In genomic region chr11:111524056-111524455, GRCh38 we compare ENCODE assay signal across 25 cellular contexts. TPM values are rescaled to one million over a fixed set of nuclear protein-coding genes. Genes with fewer than 3 reads are reported as not detected.
DNase-seq lines count a peak whose midpoint lies in the region; ATAC-seq, FAIRE-seq and TF ChIP-seq lines count a peak whose summit lies in the region.
"Had no signal": no experiment of that assay in that cellular context is flagged by ENCODE, and none has a peak within 500 bp of the region (broad histone marks: within the 10 kb centered on the region; RNA-seq: fewer than 3 reads in every experiment).

No MANE protein-coding gene starts in this region.

- no peak overlapping the region for H2BK20ac ChIP-seq in IMR-90 (ENCODE audit: low read depth, low read length)

- H3K4me2 ChIP-seq in IMR-90 (ENCODE audit: low read depth, low read length) = no peak overlapping the region
- no peak overlapping the region for H3K4me2 ChIP-seq in keratinocyte (ENCODE audit: control insufficient read depth, extremely low read depth, insufficient read depth, low read depth, low read length)
- H3K4me2 ChIP-seq in MM.1S (ENCODE audit: low read depth, low read length) = no peak overlapping the region

- TF ChIP-seq RAD21 in IMR-90 (IDR thresholded peaks at IDR 0.05; ENCODE audit: low read length) = no peak

- no peak for ATAC-seq in IMR-90 (ENCODE audit: low read depth)
- ATAC-seq: Right ventricle myocardium inferior had no signal

- H4K20me1 ChIP-seq in IMR-90 (ENCODE audit: insufficient read depth, low read length) (no peaks in the 10 kb centered on the region), keratinocyte (ENCODE audit: control insufficient read depth, extremely low read depth, insufficient read depth, low read length) (no peaks in the 10 kb centered on the region), MM.1S (ENCODE audit: insufficient read depth, low read length) (no peaks in the 10 kb centered on the region)

- H3K56ac ChIP-seq in IMR-90 (ENCODE audit: extremely low read depth, insufficient read depth, low read length) = no peak overlapping the region

- H3K27ac ChIP-seq in IMR-90 (ENCODE audit: insufficient read depth, low read length) (no peak overlapping the region), keratinocyte (ENCODE audit: control insufficient read depth, insufficient read depth, low read length) (no peak overlapping the region), MM.1S (ENCODE audit: low read length) (no peak overlapping the region)
- H3K27ac ChIP-seq: Peyer's patch, SK-N-MC had no signal

- intact Hi-C loops in IMR-90 (cut with micrococcal nuclease) (no loop called here), lower leg skin (cut with DNase I; ENCODE audit: low total_unique reads) (no loop called here)

- no peak overlapping the region for H3K23ac ChIP-seq in IMR-90 (ENCODE audit: low read depth, low read length)

- H3K4me1 ChIP-seq in IMR-90 (ENCODE audit: control insufficient read depth, insufficient read depth, low read length) (peaks cover 5% of the 10 kb centered on the region; the same call in 1 of the 2 replicates), keratinocyte (ENCODE audit: control insufficient read depth, extremely low read depth, insufficient read depth, low read length) (peaks cover 56% of the 10 kb centered on the region), MM.1S (ENCODE audit: low read length) (peaks cover 14% of the 10 kb centered on the region)
- H3K4me1 ChIP-seq: BE2C, Peyer's patch had no signal

- H3K79me2 ChIP-seq in keratinocyte (ENCODE audit: control insufficient read depth, insufficient read depth, low read length) (no peaks in the 10 kb centered on the region), MM.1S (ENCODE audit: low read length) (no peaks in the 10 kb centered on the region)

- H2BK15ac ChIP-seq in IMR-90 (ENCODE audit: low read depth, low read length) = no peak overlapping the region

- no peak overlapping the region for H3K14ac ChIP-seq in IMR-90 (replicated peaks; ENCODE audit: low read depth, low read length)

- H2AFZ ChIP-seq in IMR-90 (replicated peaks; ENCODE audit: low read length, poor library complexity) = no peak overlapping the region
- no peak overlapping the region for H2AFZ ChIP-seq in keratinocyte (ENCODE audit: control insufficient read depth, low read length)
- H2AFZ ChIP-seq in MM.1S (ENCODE audit: low read length) = no peak overlapping the region

- BruUV-seq in IMR-90 (replicated peaks; lab: Mats Ljungman, UMichigan) = no TSS peak

- H3K18ac ChIP-seq in IMR-90 (ENCODE audit: low read depth, low read length) = no peak overlapping the region

- H3K36me3 ChIP-seq in IMR-90 (ENCODE audit: control insufficient read depth, insufficient read depth, low read length) = no peaks in the 10 kb centered on the region
- H3K36me3 ChIP-seq in keratinocyte (ENCODE audit: control insufficient read depth in 2 of 2, extremely low read depth in 1 of 2, insufficient read depth in 2 of 2, low read length in 2 of 2) = no peaks in the 10 kb centered on the region
- no peaks in the 10 kb centered on the region for H3K36me3 ChIP-seq in MM.1S (replicated peaks; ENCODE audit: insufficient read depth, low read length)
- H3K36me3 ChIP-seq: BE2C, Peyer's patch had no signal

- H4K91ac ChIP-seq in IMR-90 (ENCODE audit: insufficient read depth, low read depth, low read length) = no peak overlapping the region

- dilution Hi-C loops in IMR-90 (cut with HindIII; ENCODE audit: low sequenced_read_pairs, unreplicated experiment) = no loop called here
- dilution Hi-C loops in keratinocyte (cut with MboI; ENCODE audit: extremely low pct_ligation_motif_present, low sequenced_read_pairs) = no loop called here

- DNase-seq in SIG-M5 treated with dmso at 0.1 percent for 504 hours (lab: John Stamatoyannopoulos, UW; ENCODE audit: unreplicated experiment) (peak; percentile 14), SIG-M5 (lab: John Stamatoyannopoulos, UW) (no peak), IMR-90 (peak; percentile 8), RCC 7860 (ENCODE audit: low spot score) (peak; percentile 18), keratinocyte (ENCODE audit: low read depth, low spot score) (no peak), lower leg skin (ENCODE audit: low spot score in 2 of 2) (no peak), MM.1S (no peak), epidermal melanocyte (ENCODE audit: insufficient read length, low spot score) (no peak)
- DNase-seq: BE2C; Caco-2; CD4-positive, alpha-beta T cell; H9; NCI-H1048; NCI-H1436 treated with DMSO at 0.1 percent for 48 hours; NCI-H2029; NCI-H2171; NCI-H526; Peyer's patch had no signal

- H3F3A ChIP-seq in MM.1S (ENCODE audit: insufficient read depth, low read length) = no peaks in the 10 kb centered on the region

- H4K8ac ChIP-seq in IMR-90 (ENCODE audit: low read depth in 2 of 2, low read length in 2 of 2) = no peak overlapping the region

- no peak overlapping the region for H2AK5ac ChIP-seq in IMR-90 (ENCODE audit: low read depth, low read length)

- H3K79me1 ChIP-seq in IMR-90 (ENCODE audit: low read depth in 1 of 2, low read length in 2 of 2) = no peaks in the 10 kb centered on the region

- in situ Hi-C loops in IMR-90 (cut with MboI; ENCODE audit: low sequenced_read_pairs) = no loop called here

- no peak overlapping the region for H2BK5ac ChIP-seq in IMR-90 (ENCODE audit: low read depth, low read length, poor library complexity, severe bottlenecking)

- H3K9ac ChIP-seq in IMR-90 (ENCODE audit: low read depth, low read length) (no peak overlapping the region), keratinocyte (ENCODE audit: control insufficient read depth, extremely low read depth, insufficient read depth, low read length) (no peak overlapping the region), MM.1S (ENCODE audit: low read length) (no peak overlapping the region)

- POLR2A ChIA-PET in IMR-90 (lab: Charles Lee; ENCODE audit: unreplicated experiment) = interaction anchor here (0.6 kb wide), 1 partner anchor 9 kb away, joined by 3 read pairs; no protein-coding TSS in a partner anchor

- CTCF ChIA-PET in IMR-90 (lab: Yijun Ruan, JAX) = no interaction called here

- no peaks in the 10 kb centered on the region for H3K27me3 ChIP-seq in IMR-90 (ENCODE audit: control insufficient read depth, insufficient read depth, low read length)
- no peaks in the 10 kb centered on the region for H3K27me3 ChIP-seq in keratinocyte (ENCODE audit: control insufficient read depth, extremely low read depth, insufficient read depth, low read length)
- no peaks in the 10 kb centered on the region for H3K27me3 ChIP-seq in MM.1S (replicated peaks; ENCODE audit: insufficient read depth, low read length)
- H3K27me3 ChIP-seq: Peyer's patch had no signal

- WGBS in IMR-90 (ENCODE audit: extremely low coverage in 2 of 2, insufficient read length in 1 of 2), 2 experiments = no CpG with 5 or more reads among the region's 1 CpG
- 53 to 58% methylated on average over 1 of the region's 1 CpG for WGBS in lower leg skin, 2 donors

- H3K9me1 ChIP-seq in IMR-90 (ENCODE audit: insufficient read depth, low read length) (0 out of 2 replicates have a peak, but pooled peaks cover 6% of the 10 kb centered on the region), keratinocyte (ENCODE audit: control insufficient read depth, extremely low read depth, insufficient read depth, low read length) (no peaks in the 10 kb centered on the region)

- FAIRE-seq in RCC 7860 (lab: Jason Lieb, UNC) (no peak), keratinocyte (lab: Jason Lieb, UNC) (peak; percentile 49)
- FAIRE-seq: G401.6 had no signal

- no peak overlapping the region for H2AK9ac ChIP-seq in IMR-90 (replicated peaks; ENCODE audit: low read depth, low read length, poor library complexity)

- H3K4me3 ChIP-seq in IMR-90 (ENCODE audit: insufficient read depth, low read depth, low read length) = no peak overlapping the region
- H3K4me3 ChIP-seq in keratinocyte (ENCODE audit: control insufficient read depth in 2 of 3, extremely low read depth in 1 of 3, insufficient read depth in 2 of 3, low read depth in 1 of 3, low read length in 3 of 3) = no peak overlapping the region
- H3K4me3 ChIP-seq in lower leg skin (ENCODE audit: low read depth, poor library complexity, severe bottlenecking) = no peak overlapping the region
- no peak overlapping the region for H3K4me3 ChIP-seq in MM.1S (ENCODE audit: low read length)
- H3K4me3 ChIP-seq: Peyer's patch, SK-N-MC had no signal

- no peak overlapping the region for H3K4ac ChIP-seq in IMR-90 (ENCODE audit: low read depth, low read length)

- H4K5ac ChIP-seq in IMR-90 (ENCODE audit: low read depth, low read length) = no peak overlapping the region

- TF ChIP-seq CTCF in IMR-90 (conservative IDR thresholded peaks at IDR 0.05; ENCODE audit: low read depth, low read length) (no peak), keratinocyte (optimal IDR thresholded peaks at IDR 0.05 in 1 of 3, IDR thresholded peaks at IDR 0.05 in 1 of 3, conservative IDR thresholded peaks at IDR 0.05 in 1 of 3; ENCODE audit: extremely low read depth in 1 of 3, insufficient read depth in 2 of 3, low read length in 3 of 3) (no peak), lower leg skin (IDR thresholded peaks at IDR 0.05) (no peak), MM.1S (IDR thresholded peaks at IDR 0.05; ENCODE audit: low read length) (no peak)

- H3K9me3 ChIP-seq in IMR-90 (ENCODE audit: control insufficient read depth, insufficient read depth, low read length) = no peaks in the 10 kb centered on the region
- no peaks in the 10 kb centered on the region for H3K9me3 ChIP-seq in keratinocyte (ENCODE audit: control insufficient read depth, low read depth, low read length)
- no peaks in the 10 kb centered on the region for H3K9me3 ChIP-seq in MM.1S (replicated peaks; ENCODE audit: insufficient read depth, low read length)
- H3K9me3 ChIP-seq: BE2C, Caco-2, Peyer's patch had no signal

- no peaks in the 10 kb centered on the region for H3K9me2 ChIP-seq in MM.1S (replicated peaks; ENCODE audit: insufficient read depth, low read length)

- TF ChIP-seq POLR2A in IMR-90 (IDR thresholded peaks at IDR 0.05; ENCODE audit: low read depth, low read length) (no peak), lower leg skin (IDR thresholded peaks at IDR 0.05) (no peak)

- no peak overlapping the region for H2BK120ac ChIP-seq in IMR-90 (ENCODE audit: low read depth, low read length)

RNA-seq across cellular contexts. Expression of gene HOATZ, which starts 9.5 kb away (rescaled TPM):
- total RNA-seq in IMR-90 (2012; rRNA removed) (not detected in 2 replicates), lower leg skin (not detected)
- polyA plus RNA-seq in IMR-90 (2012; rRNA removed) (not detected in 2 replicates), keratinocyte (0.11 TPM in 1 of 3 replicates, not detected in the others)
- not detected in 2 replicates for polyA plus RNA-seq in IMR-90 (2012; cell fraction: cytosol; rRNA removed)
- not detected in 2 replicates for polyA plus RNA-seq in IMR-90 (2012; cell fraction: nucleus; rRNA removed; ENCODE audit: low replicate concordance)
- not detected for polyA plus RNA-seq in keratinocyte (2011; ENCODE audit: low read depth)
- not detected in 2 replicates for polyA plus RNA-seq in keratinocyte (2011; cell fraction: cytosol; rRNA removed)
- not detected in 2 replicates for polyA plus RNA-seq in keratinocyte (2011; cell fraction: nucleus; rRNA removed)
- not detected in 2 replicates for polyA plus RNA-seq in keratinocyte (2012; ENCODE audit: low replicate concordance)
- polyA minus RNA-seq in keratinocyte = 0.10 TPM in 1 of 3 replicates, not detected in the others
- polyA minus RNA-seq in keratinocyte (2011; cell fraction: cytosol; rRNA and poly(A)+ RNA removed) = not detected
- not detected in 2 replicates for polyA minus RNA-seq in keratinocyte (2011; cell fraction: nucleus; rRNA and poly(A)+ RNA removed)
- total RNA-seq: A172; Caco-2; CD4-positive, alpha-beta T cell; H9; HT1080; LHCN-M2; Peyer's patch; Right ventricle myocardium inferior had no signal
- polyA plus RNA-seq: IgD-negative memory B cell had no signal

RNA-seq across cellular contexts. Expression of gene BTG4, which starts 11.9 kb away (rescaled TPM):
- not detected in 2 replicates for total RNA-seq in IMR-90 (2012; rRNA removed)
- not detected in 2 replicates for polyA plus RNA-seq in IMR-90 (2012; rRNA removed)
- not detected in 2 replicates for polyA plus RNA-seq in IMR-90 (2012; cell fraction: cytosol; rRNA removed)
- not detected in 2 replicates for polyA plus RNA-seq in IMR-90 (2012; cell fraction: nucleus; rRNA removed; ENCODE audit: low replicate concordance)
- 0.07 to 0.13 TPM (median 0.12 TPM) in 3 replicates for polyA plus RNA-seq in keratinocyte
- 0.26 TPM for polyA plus RNA-seq in keratinocyte (2011; ENCODE audit: low read depth)
- polyA plus RNA-seq in keratinocyte (2011; cell fraction: cytosol; rRNA removed) = not detected in 2 replicates
- 0.37 and 0.39 TPM in 2 replicates for polyA plus RNA-seq in keratinocyte (2011; cell fraction: nucleus; rRNA removed)
- polyA plus RNA-seq in keratinocyte (2012; ENCODE audit: low replicate concordance) = not detected in 2 replicates
- not detected in 3 replicates for polyA minus RNA-seq in keratinocyte
- not detected for polyA minus RNA-seq in keratinocyte (2011; cell fraction: cytosol; rRNA and poly(A)+ RNA removed)
- polyA minus RNA-seq in keratinocyte (2011; cell fraction: nucleus; rRNA and poly(A)+ RNA removed) = not detected in 2 replicates
- not detected for total RNA-seq in lower leg skin
- total RNA-seq: CD4-positive, alpha-beta T cell; H9; Peyer's patch; Right ventricle myocardium inferior had no signal
- polyA plus RNA-seq: IgD-negative memory B cell had no signal

RNA-seq across cellular contexts. Expression of gene LAYN, which starts 16.5 kb away (rescaled TPM):
- total RNA-seq in IMR-90 (2012; rRNA removed) (92.5 and 111 TPM in 2 replicates), lower leg skin (1 to 10 TPM; 1.9 to 3.0 (median 2.1) TPM)
- polyA plus RNA-seq in IMR-90 (2012; rRNA removed) (95.1 and 118 TPM in 2 replicates), keratinocyte (1.1 to 5.1 TPM (median 3.6 TPM) in 3 replicates)
- polyA plus RNA-seq in IMR-90 (2012; cell fraction: cytosol; rRNA removed) = 61.2 and 104 TPM in 2 replicates
- 36.6 and 148 TPM in 2 replicates for polyA plus RNA-seq in IMR-90 (2012; cell fraction: nucleus; rRNA removed; ENCODE audit: low replicate concordance)
- 3.4 TPM for polyA plus RNA-seq in keratinocyte (2011; ENCODE audit: low read depth)
- 2.1 and 2.4 TPM in 2 replicates for polyA plus RNA-seq in keratinocyte (2011; cell fraction: cytosol; rRNA removed)
- 2.4 and 3.3 TPM in 2 replicates for polyA plus RNA-seq in keratinocyte (2011; cell fraction: nucleus; rRNA removed)
- polyA plus RNA-seq in keratinocyte (2012; ENCODE audit: low replicate concordance) = 1.9 and 3.8 TPM in 2 replicates
- 2.4 to 3.6 TPM in 2 of 3 replicates, not detected in the other for polyA minus RNA-seq in keratinocyte
- polyA minus RNA-seq in keratinocyte (2011; cell fraction: cytosol; rRNA and poly(A)+ RNA removed) = 1.7 TPM
- 1.1 and 3.7 TPM in 2 replicates for polyA minus RNA-seq in keratinocyte (2011; cell fraction: nucleus; rRNA and poly(A)+ RNA removed)
- polyA plus RNA-seq: IgD-negative memory B cell had no signal

Comparison
In these comparisons a context has a peak if more than half of its experiments do, and no peak if none do; other contexts are left out.
1. DNase-seq: peak in SIG-M5 treated with dmso at 0.1 percent for 504 hours (single experiment), IMR-90 (single experiment) and RCC 7860 (single experiment); none in SIG-M5 (single experiment), keratinocyte (single experiment), lower leg skin (0 of 2), MM.1S (single experiment) and epidermal melanocyte (single experiment).
2. RNA of gene LAYN, which starts 16.5 kb away (total RNA-seq): 92.5 to 111 TPM in IMR-90; 1.9 to 3.0 TPM in lower leg skin; every median in the first group is over 10 times any median in the second.